In genomic region chr16:26594666-26595065, GRCh38 we compare ENCODE assay signal across 20 cellular contexts.
DNase-seq lines count a peak whose midpoint lies in the region; ATAC-seq and TF ChIP-seq lines count a peak whose summit lies in the region.
"Had no signal": no experiment of that assay in that cellular context is flagged by ENCODE, and none has a peak within 500 bp of the region (broad histone marks: within the 10 kb centered on the region; RNA-seq: fewer than 3 reads in every experiment).

No MANE protein-coding gene starts in this region.

- H3K27ac ChIP-seq in CD4-positive, alpha-beta memory T cell (ENCODE audit: low read depth, low read length): no peak overlapping the region
- no peak overlapping the region for H3K27ac ChIP-seq in esophagus muscularis mucosa (replicated peaks in 1 of 4)
- H3K27ac ChIP-seq: BLaER1 had no signal

- in situ Hi-C loops in HAP-1 (cut with MboI; ENCODE audit: low sequenced_read_pairs): no loop called here

- H3K27me3 Mint-ChIP-seq in activated CD4-positive, alpha-beta T cell treated with anti-CD3 and anti-CD28 coated beads for 36 hours: peaks cover 21% of the 10 kb centered on the region
- peaks cover 2 to 6% of the 10 kb centered on the region in 2 donors for H3K27me3 Mint-ChIP-seq in CD4-positive, alpha-beta memory T cell
- peaks cover 12% of the 10 kb centered on the region for H3K27me3 Mint-ChIP-seq in activated CD8-positive, alpha-beta T cell treated with anti-CD3 and anti-CD28 coated beads, Interleukin-2, amount 10 ng/mL, durations not matched to agents 7 days and 5 days (ENCODE audit: low read depth)

- H3K9me3 Mint-ChIP-seq in activated CD4-positive, alpha-beta T cell treated with anti-CD3 and anti-CD28 coated beads for 36 hours (ENCODE audit: low read depth): no peaks in the 10 kb centered on the region
- no peaks in the 10 kb centered on the region for H3K9me3 Mint-ChIP-seq in CD4-positive, alpha-beta memory T cell
- H3K9me3 Mint-ChIP-seq in activated CD8-positive, alpha-beta T cell treated with anti-CD3 and anti-CD28 coated beads, Interleukin-2, amount 10 ng/mL, durations not matched to agents 7 days and 5 days (ENCODE audit: insufficient read depth): no peaks in the 10 kb centered on the region

- CTCF ChIA-PET in activated CD4-positive, alpha-beta T cell treated with anti-CD3 and anti-CD28 coated beads for 36 hours (lab: Charles Lee): interaction anchor here (0.7 to 1.2 kb wide), 2 partner anchors 11 to 816 kb away, joined by 3 to 5 read pairs; no protein-coding TSS in a partner anchor
- CTCF ChIA-PET in CD4-positive, alpha-beta memory T cell (lab: Charles Lee; ENCODE audit: partially characterized antibody): no interaction called here
- CTCF ChIA-PET in activated CD8-positive, alpha-beta T cell treated with anti-CD3 and anti-CD28 coated beads, Interleukin-2, amount 10 ng/mL, durations not matched to agents 7 days and 5 days (lab: Charles Lee): interaction anchor here (0.8 to 2.9 kb wide), 4 partner anchors 11 to 51 kb away, joined by 3 to 16 read pairs (median 9); no protein-coding TSS in a partner anchor

- no peak for TF ChIP-seq POLR2A in esophagus muscularis mucosa (IDR thresholded peaks at IDR 0.05; ENCODE audit: low read depth)

- intact Hi-C loops in activated CD4-positive, alpha-beta T cell treated with anti-CD3 and anti-CD28 coated beads for 36 hours (cut with DNase I, micrococcal nuclease): loop anchor here in 1 of 2 experiments (5.0 to 10.0 kb wide), 4 partner anchors 583 to 1580 kb away; partner anchors contain the start of gene ARHGAP17
- intact Hi-C loops in CD4-positive, alpha-beta memory T cell (cut with micrococcal nuclease): no loop called here
- intact Hi-C loops in esophagus muscularis mucosa (cut with DNase I): loop anchor here (10.0 kb wide), 1 partner anchor 60 kb away; no protein-coding TSS in a partner anchor

- no peaks in the 10 kb centered on the region for H3K36me3 ChIP-seq in CD4-positive, alpha-beta memory T cell (ENCODE audit: insufficient read depth, low read length)
- H3K36me3 ChIP-seq in esophagus muscularis mucosa (no peaks in the 10 kb centered on the region), HAP-1 (replicated peaks) (no peaks in the 10 kb centered on the region)
- H3K36me3 ChIP-seq: BLaER1 had no signal

- H3K4me3 Mint-ChIP-seq in activated CD4-positive, alpha-beta T cell treated with anti-CD3 and anti-CD28 coated beads for 36 hours: no peak overlapping the region
- H3K4me3 Mint-ChIP-seq in CD4-positive, alpha-beta memory T cell: peak overlapping the region in 1 of 8 donors; percentile 24
- H3K4me3 Mint-ChIP-seq in activated CD8-positive, alpha-beta T cell treated with anti-CD3 and anti-CD28 coated beads, Interleukin-2, amount 10 ng/mL, durations not matched to agents 7 days and 5 days: no peak overlapping the region
- H3K4me3 Mint-ChIP-seq: HFFc6 had no signal

- H3K9me3 ChIP-seq in CD4-positive, alpha-beta memory T cell (ENCODE audit: control insufficient read depth in 1 of 2, low read length in 2 of 2): no peaks in the 10 kb centered on the region
- H3K9me3 ChIP-seq in esophagus muscularis mucosa (no peaks in the 10 kb centered on the region), HAP-1 (no peaks in the 10 kb centered on the region)
- H3K9me3 ChIP-seq: BLaER1 had no signal

- no peak for ATAC-seq in activated CD4-positive, alpha-beta T cell treated with anti-CD3 and anti-CD28 coated beads for 36 hours
- ATAC-seq in activated CD8-positive, alpha-beta T cell treated with anti-CD3 and anti-CD28 coated beads, Interleukin-2, amount 10 ng/mL, durations not matched to agents 7 days and 5 days: no peak
- ATAC-seq in activated CD4-positive, CD25-positive, alpha-beta regulatory T cell treated with anti-CD3 and anti-CD28 coated beads, Interleukin-2, amount 50 U/mL, for 24 hours: no peak
- ATAC-seq: GM12878, HepG2, Panc1 had no signal

- no peak for DNase-seq in activated CD4-positive, alpha-beta T cell treated with anti-CD3 and anti-CD28 coated beads for 36 hours
- DNase-seq in activated CD4-positive, alpha-beta T cell treated with anti-CD3 and anti-CD28 coated beads for 48 hours: no peak
- no peak for DNase-seq in CD4-positive, alpha-beta memory T cell
- DNase-seq in activated CD8-positive, alpha-beta T cell treated with anti-CD3 and anti-CD28 coated beads, Interleukin-2, amount 10 ng/mL, durations not matched to agents 7 days and 5 days: no peak
- peak; percentile 50 for DNase-seq in esophagus muscularis mucosa (ENCODE audit: extremely low spot score)
- DNase-seq in activated effector memory CD4-positive, alpha-beta T cell treated with Interleukin-2 at 50 U/mL for 16 hours: no peak
- DNase-seq in HAP-1 (ENCODE audit: low spot score in 2 of 2): no peak
- DNase-seq: 8988T, GDM1, HFFc6, KG1, NCI-H1048, NCI-H2107, NCI-H226, NCI-H524 treated with DMSO at 0.1 percent for 48 hours had no signal

- no peak overlapping the region for H3K4me3 ChIP-seq in CD4-positive, alpha-beta memory T cell (ENCODE audit: low read length in 2 of 2)
- H3K4me3 ChIP-seq in esophagus muscularis mucosa (no peak overlapping the region), HAP-1 (no peak overlapping the region)
- H3K4me3 ChIP-seq: BLaER1, GM12878 had no signal

- no peak for TF ChIP-seq CTCF in esophagus muscularis mucosa (IDR thresholded peaks at IDR 0.05)

- no peak for TF ChIP-seq EP300 in esophagus muscularis mucosa (IDR thresholded peaks at IDR 0.05)

- peaks cover 18% of the 10 kb centered on the region for H3K4me1 ChIP-seq in CD4-positive, alpha-beta memory T cell (ENCODE audit: insufficient read depth, low read length)
- H3K4me1 ChIP-seq in esophagus muscularis mucosa (no peaks in the 10 kb centered on the region), HAP-1 (no peaks in the 10 kb centered on the region)
- H3K4me1 ChIP-seq: BLaER1 had no signal

- peaks cover 2% of the 10 kb centered on the region for H3K36me3 Mint-ChIP-seq in activated CD4-positive, alpha-beta T cell treated with anti-CD3 and anti-CD28 coated beads for 36 hours (ENCODE audit: low read depth)
- H3K36me3 Mint-ChIP-seq in CD4-positive, alpha-beta memory T cell: no peaks in the 10 kb centered on the region
- H3K36me3 Mint-ChIP-seq in activated CD8-positive, alpha-beta T cell treated with anti-CD3 and anti-CD28 coated beads, Interleukin-2, amount 10 ng/mL, durations not matched to agents 7 days and 5 days (ENCODE audit: low read depth): peaks cover 25% of the 10 kb centered on the region

- POLR2A ChIA-PET in activated CD4-positive, alpha-beta T cell treated with anti-CD3 and anti-CD28 coated beads for 36 hours (lab: Charles Lee): no interaction called here
- POLR2A ChIA-PET in CD4-positive, alpha-beta memory T cell (lab: Charles Lee; ENCODE audit: partially characterized antibody): no interaction called here
- POLR2A ChIA-PET in activated CD8-positive, alpha-beta T cell treated with anti-CD3 and anti-CD28 coated beads, Interleukin-2, amount 10 ng/mL, durations not matched to agents 7 days and 5 days (lab: Charles Lee): interaction anchor here (1.2 kb wide), 1 partner anchor 72 kb away, joined by 3 read pairs; no protein-coding TSS in a partner anchor

- no peaks in the 10 kb centered on the region for H3K27me3 ChIP-seq in CD4-positive, alpha-beta memory T cell (ENCODE audit: insufficient read depth, low read length)
- H3K27me3 ChIP-seq in esophagus muscularis mucosa (peaks cover 0 to 5% (median 2%) of the 10 kb centered on the region in 4 donors), HAP-1 (ENCODE audit: low read depth) (no peaks in the 10 kb centered on the region)
- H3K27me3 ChIP-seq: BLaER1 had no signal

- peak overlapping the region; percentile 52 for H3K27ac Mint-ChIP-seq in activated CD4-positive, alpha-beta T cell treated with anti-CD3 and anti-CD28 coated beads for 36 hours
- H3K27ac Mint-ChIP-seq in CD4-positive, alpha-beta memory T cell: peak overlapping the region in 5 of 7 donors; percentile 1 to 79 (median 35)
- H3K27ac Mint-ChIP-seq in activated CD8-positive, alpha-beta T cell treated with anti-CD3 and anti-CD28 coated beads, Interleukin-2, amount 10 ng/mL, durations not matched to agents 7 days and 5 days: peak overlapping the region; percentile 56
- H3K27ac Mint-ChIP-seq: HFFc6 had no signal

- H3K4me1 Mint-ChIP-seq in activated CD4-positive, alpha-beta T cell treated with anti-CD3 and anti-CD28 coated beads for 36 hours: peaks cover 47% of the 10 kb centered on the region
- peaks cover 5 to 24% (median 16%) of the 10 kb centered on the region in 4 donors for H3K4me1 Mint-ChIP-seq in CD4-positive, alpha-beta memory T cell
- peaks cover 68% of the 10 kb centered on the region for H3K4me1 Mint-ChIP-seq in activated CD8-positive, alpha-beta T cell treated with anti-CD3 and anti-CD28 coated beads, Interleukin-2, amount 10 ng/mL, durations not matched to agents 7 days and 5 days (ENCODE audit: low read depth)

- 58% methylated on average over 5 of the region's 5 CpGs for WGBS in esophagus muscularis mucosa
